Comparison of ENCODE assay signal across 16 cellular contexts in the genomic region with DNA sequence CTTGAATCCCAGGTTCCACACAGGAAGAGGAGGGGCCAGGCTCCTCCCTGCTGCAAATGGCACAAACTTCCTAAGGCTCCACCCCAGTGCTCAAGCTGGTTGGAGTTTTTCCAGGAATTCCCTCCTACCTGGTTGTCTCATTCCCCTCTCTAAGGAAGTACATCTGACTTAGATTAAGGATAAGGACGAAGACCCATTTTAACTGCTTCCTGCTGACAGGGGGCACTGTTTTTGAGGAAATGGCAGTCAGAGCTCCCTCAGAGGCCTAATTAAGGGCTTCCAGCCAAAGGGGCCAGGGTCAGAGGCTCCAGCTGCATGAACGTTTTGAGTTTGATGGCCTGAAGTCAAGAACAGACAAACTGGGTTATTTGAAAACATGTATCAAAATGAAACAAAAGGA.
A peak's percentile ranks its signal among the peaks of the same experiment; 100 is the strongest.
DNase-seq lines count a peak whose midpoint lies in the region; ATAC-seq and TF ChIP-seq lines count a peak whose summit lies in the region.
"Had no signal": no experiment of that assay in that cellular context is flagged by ENCODE, and none has a peak within 500 bp of the region (broad histone marks: within the 10 kb centered on the region; RNA-seq: fewer than 3 reads in every experiment).

No MANE protein-coding gene starts in this region.

- no peaks in the 10 kb centered on the region for H3K27me3 ChIP-seq in brain microvascular endothelial cell (replicated peaks)

- no peaks in the 10 kb centered on the region for H3K36me3 ChIP-seq in brain microvascular endothelial cell (replicated peaks)

- no peak overlapping the region for H3K27ac ChIP-seq in brain microvascular endothelial cell
- H3K27ac ChIP-seq: epithelial cell of prostate, RWPE1 had no signal

- in situ Hi-C loops in brain microvascular endothelial cell (cut with HindIII; ENCODE audit: low pct_ligation_motif_present, low sequenced_read_pairs), result no loop called here

- peak; percentile 36 for TF ChIP-seq CTCF in brain microvascular endothelial cell (IDR thresholded peaks at IDR 0.05; ENCODE audit: low read depth, low read length, missing control alignments)

- DNase-seq in DMS53 (lab: John Stamatoyannopoulos, UW), result peak; percentile 47
- DNase-seq in NCI-H748 (lab: John Stamatoyannopoulos, UW; ENCODE audit: unreplicated experiment), result peak; percentile 84
- DNase-seq in brain microvascular endothelial cell, result no peak
- DNase-seq in kidney tubule cell (ENCODE audit: low spot score), result peak; percentile 9
- no peak for DNase-seq in activated gamma-delta T cell treated with Interleukin-2 at 50 U/mL for 16 hours
- DNase-seq in HuH-7 (ENCODE audit: low spot score), result no peak
- DNase-seq in NCI-H2171 treated with DMSO at 0.1 percent for 48 hours (lab: John Stamatoyannopoulos, UW), result no peak
- DNase-seq: activated B cell treated with CpG ODN at 0.5 μM for 24 hours; activated T-cell treated with anti-CD3 and anti-CD28 coated beads, Interleukin-2, amount 50 U/mL, for 72 hours; CD4-positive, CD25-positive, alpha-beta regulatory T cell; IMR-90; kidney had no signal

- no peak overlapping the region for H3K4me3 ChIP-seq in brain microvascular endothelial cell (ENCODE audit: low read depth, low read length)
- H3K4me3 ChIP-seq: smooth muscle cell had no signal

- ATAC-seq in HG03196 (IDR thresholded peaks at IDR 0.05; ENCODE audit: unreplicated experiment), result no peak
- ATAC-seq: activated T-cell treated with anti-CD3 and anti-CD28 coated beads, Interleukin-2, amount 50 U/mL, for 72 hours had no signal

Comparison
In these comparisons a context has a peak if more than half of its experiments do, and no peak if none do; other contexts are left out.
1. DNase-seq: peak in DMS53 (single experiment), NCI-H748 (single experiment) and kidney tubule cell (single experiment); none in brain microvascular endothelial cell (single experiment), activated gamma-delta T cell treated with Interleukin-2 at 50 U/mL for 16 hours (single experiment), HuH-7 (single experiment) and NCI-H2171 treated with DMSO at 0.1 percent for 48 hours (single experiment).